Comparison of ENCODE assay signal across 9 cellular contexts in genomic region chr19:55258476-55258827, GRCh38. TPM values are rescaled to one million over a fixed set of nuclear protein-coding genes. Genes with fewer than 3 reads are reported as not detected.
DNase-seq lines count a peak whose midpoint lies in the region; ATAC-seq and TF ChIP-seq lines count a peak whose summit lies in the region.
"Had no signal": no experiment of that assay in that cellular context is flagged by ENCODE, and none has a peak within 500 bp of the region (broad histone marks: within the 10 kb centered on the region; RNA-seq: fewer than 3 reads in every experiment).

No MANE protein-coding gene starts in this region.

- peak overlapping the region; percentile 97 for H3K4me3 Mint-ChIP-seq in stimulated activated memory B cell treated with anti-CD40 and anti-IgM and Interleukin-4, amounts not matched to agents 10 μg/mL and 1 μg/mL and 100 μg/mL, for 72 hours

- H3K9me3 Mint-ChIP-seq in stimulated activated memory B cell treated with anti-CD40 and anti-IgM and Interleukin-4, amounts not matched to agents 10 μg/mL and 1 μg/mL and 100 μg/mL, for 72 hours, result peaks cover 3% of the 10 kb centered on the region

- H3K4me1 Mint-ChIP-seq in stimulated activated memory B cell treated with anti-CD40 and anti-IgM and Interleukin-4, amounts not matched to agents 10 μg/mL and 1 μg/mL and 100 μg/mL, for 72 hours, result peaks cover 52% of the 10 kb centered on the region

- H3K4me2 ChIP-seq in OCI-LY3 (ENCODE audit: low read length), result peak overlapping the region; percentile 100

- intact Hi-C loops in body of pancreas (cut with DNase I) (no loop called here), left colon (cut with DNase I, micrococcal nuclease) (no loop called here)

- H2AFZ ChIP-seq in OCI-LY3 (ENCODE audit: low read depth, low read length), result no peak overlapping the region

- H3K27ac ChIP-seq in HEK293 (ENCODE audit: extremely low read depth, low read depth, low read length), result peak overlapping the region; percentile 94
- peak overlapping the region; percentile 99 for H3K27ac ChIP-seq in OCI-LY3 (ENCODE audit: low read length)
- H3K27ac ChIP-seq in body of pancreas, result peak overlapping the region; percentile 62 to 92 (median 81)

- H3K27me3 Mint-ChIP-seq in stimulated activated memory B cell treated with anti-CD40 and anti-IgM and Interleukin-4, amounts not matched to agents 10 μg/mL and 1 μg/mL and 100 μg/mL, for 72 hours, result no peaks in the 10 kb centered on the region

- peaks cover 15% of the 10 kb centered on the region for H3K36me3 Mint-ChIP-seq in stimulated activated memory B cell treated with anti-CD40 and anti-IgM and Interleukin-4, amounts not matched to agents 10 μg/mL and 1 μg/mL and 100 μg/mL, for 72 hours

- H3K4me1 ChIP-seq in HEK293 (ENCODE audit: control insufficient read depth, insufficient read depth, low read length) (peaks cover 28% of the 10 kb centered on the region), OCI-LY3 (ENCODE audit: low read length) (peaks cover 34% of the 10 kb centered on the region), body of pancreas (peaks cover 44% of the 10 kb centered on the region)

- H3K27ac Mint-ChIP-seq in stimulated activated memory B cell treated with anti-CD40 and anti-IgM and Interleukin-4, amounts not matched to agents 10 μg/mL and 1 μg/mL and 100 μg/mL, for 72 hours, result peak overlapping the region; percentile 97

- H3K9me3 ChIP-seq in HEK293 (ENCODE audit: control insufficient read depth, insufficient read depth, low read depth, low read length), result no peaks in the 10 kb centered on the region
- H3K9me3 ChIP-seq in OCI-LY3 (ENCODE audit: insufficient read depth, low read length), result no peaks in the 10 kb centered on the region
- no peaks in the 10 kb centered on the region for H3K9me3 ChIP-seq in body of pancreas

- ATAC-seq in body of pancreas (peak; percentile 4), left colon (peak; percentile 4), esophagus mucosa (no peak)
- peak; percentile 32 for ATAC-seq in stimulated activated memory B cell treated with anti-CD40 and anti-IgM and Interleukin-4, amounts not matched to agents 10 μg/mL and 1 μg/mL and 100 μg/mL, for 72 hours

- TF ChIP-seq POLR2A in body of pancreas (IDR thresholded peaks at IDR 0.05), result no peak

- H3K36me3 ChIP-seq in HEK293 (ENCODE audit: control insufficient read depth in 2 of 2, insufficient read depth in 1 of 2, low read length in 2 of 2), result peaks cover 0 to 33% of the 10 kb centered on the region in 2 experiments; a peak in 1 of 3 replicates
- H3K36me3 ChIP-seq in OCI-LY3 (replicated peaks; ENCODE audit: low read depth, low read length), result peaks cover 35% of the 10 kb centered on the region
- no peaks in the 10 kb centered on the region for H3K36me3 ChIP-seq in body of pancreas (replicated peaks in 1 of 2; ENCODE audit: insufficient read depth in 1 of 2, low read depth in 2 of 2)

- WGBS in body of pancreas, 2 donors, result 1% methylated on average over 32 of the region's 53 CpGs; no CpG with 5 or more reads in 1 of the 2 donors

- H3K4me3 ChIP-seq in HEK293 (ENCODE audit: low read depth, low read length) (peak overlapping the region; percentile 96), OCI-LY3 (ENCODE audit: low read length) (peak overlapping the region; percentile 97), body of pancreas (peak overlapping the region; percentile 65 to 68)

- POLR2A ChIA-PET in HEK293 (lab: Yijun Ruan, JAX), result interaction anchor here (0.6 to 4.0 kb wide), 23 partner anchors 8 to 389 kb away, joined by 3 to 79 read pairs (median 6); partner anchors contain the start of genes BRSK1, CCDC106, DNAAF3 and FIZ1

- H3K9ac ChIP-seq in OCI-LY3 (ENCODE audit: low read length), result peak overlapping the region; percentile 99

- H3K27me3 ChIP-seq in OCI-LY3 (ENCODE audit: low read depth, low read length) (no peaks in the 10 kb centered on the region), body of pancreas (no peaks in the 10 kb centered on the region)

- TF ChIP-seq CTCF in HEK293 (tag by site-specific recombination; IDR thresholded peaks at IDR 0.05), result no peak
- no peak for TF ChIP-seq CTCF in OCI-LY3 (IDR thresholded peaks at IDR 0.05; ENCODE audit: low read depth, low read length)
- no peak for TF ChIP-seq CTCF in body of pancreas (IDR thresholded peaks at IDR 0.05)

- CTCF ChIA-PET in HEK293 (lab: Yijun Ruan, JAX), result interaction anchor here (0.6 to 0.7 kb wide), 2 partner anchors 43 to 92 kb away, joined by 3 to 5 read pairs; partner anchors contain the start of gene DNAAF3

- peak; percentile 36 for DNase-seq in GDM1 (lab: John Stamatoyannopoulos, UW)
- peak in 1 of 4 donors; percentile 25 for DNase-seq in body of pancreas
- no peak for DNase-seq in left colon
- no peak for DNase-seq in SW 1271 (lab: John Stamatoyannopoulos, UW)

- H3K79me2 ChIP-seq in OCI-LY3 (ENCODE audit: low read length), result peaks cover 62% of the 10 kb centered on the region

- H4K20me1 ChIP-seq in OCI-LY3 (ENCODE audit: insufficient read depth, low read length), result peaks cover 25% of the 10 kb centered on the region

TF ChIP-seq in HEK293, 187 proteins besides CTCF, POLR2A, EP300 and RAD21 (continues in another document):
- TF ChIP-seq ZSCAN5A (tag by site-specific recombination; IDR thresholded peaks at IDR 0.05) (peak; percentile 36; the same call in 1 of the 2 replicates), PRDM4 (tag by site-specific recombination; IDR thresholded peaks at IDR 0.05) (0 out of 2 replicates have a peak, but pooled peaks have one; percentile 7), ZNF707 (tag by site-specific recombination; IDR thresholded peaks at IDR 0.05) (no peak), ZNF654 (tag by site-specific recombination; IDR thresholded peaks at IDR 0.05; ENCODE audit: low read depth) (no peak), ZNF580 (tag by site-specific recombination; IDR thresholded peaks at IDR 0.05) (no peak), ZNF23 (tag by site-specific recombination; IDR thresholded peaks at IDR 0.05; ENCODE audit: borderline replicate concordance) (0 out of 2 replicates have a peak, but pooled peaks have one; percentile 36), BCL11B (tag by site-specific recombination; IDR thresholded peaks at IDR 0.05; ENCODE audit: low read depth) (peak; percentile 42; the same call in 1 of the 2 replicates), HOXC10 (CRISPR knock-in tag; IDR thresholded peaks at IDR 0.05) (peak; percentile 82; the same call in 1 of the 2 replicates), FEZF1 (tag by site-specific recombination; IDR thresholded peaks at IDR 0.05) (no peak)
- TF ChIP-seq, protein P1, sequence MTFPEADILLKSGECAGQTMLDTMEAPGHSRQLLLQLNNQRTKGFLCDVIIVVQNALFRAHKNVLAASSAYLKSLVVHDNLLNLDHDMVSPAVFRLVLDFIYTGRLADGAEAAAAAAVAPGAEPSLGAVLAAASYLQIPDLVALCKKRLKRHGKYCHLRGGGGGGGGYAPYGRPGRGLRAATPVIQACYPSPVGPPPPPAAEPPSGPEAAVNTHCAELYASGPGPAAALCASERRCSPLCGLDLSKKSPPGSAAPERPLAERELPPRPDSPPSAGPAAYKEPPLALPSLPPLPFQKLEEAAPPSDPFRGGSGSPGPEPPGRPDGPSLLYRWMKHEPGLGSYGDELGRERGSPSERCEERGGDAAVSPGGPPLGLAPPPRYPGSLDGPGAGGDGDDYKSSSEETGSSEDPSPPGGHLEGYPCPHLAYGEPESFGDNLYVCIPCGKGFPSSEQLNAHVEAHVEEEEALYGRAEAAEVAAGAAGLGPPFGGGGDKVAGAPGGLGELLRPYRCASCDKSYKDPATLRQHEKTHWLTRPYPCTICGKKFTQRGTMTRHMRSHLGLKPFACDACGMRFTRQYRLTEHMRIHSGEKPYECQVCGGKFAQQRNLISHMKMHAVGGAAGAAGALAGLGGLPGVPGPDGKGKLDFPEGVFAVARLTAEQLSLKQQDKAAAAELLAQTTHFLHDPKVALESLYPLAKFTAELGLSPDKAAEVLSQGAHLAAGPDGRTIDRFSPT (tag by site-specific recombination; IDR thresholded peaks at IDR 0.05), result no peak

RNA-seq across cellular contexts. Expression of gene PPP6R1, which starts 0.4 kb away (rescaled TPM):
- 10 to 100 TPM; 19.2 to 20.8 TPM for total RNA-seq in body of pancreas
- 10 to 100 TPM; 56.6 to 59.5 TPM for total RNA-seq in left colon
- total RNA-seq in esophagus mucosa, result 47.4 TPM

RNA-seq across cellular contexts. Expression of gene HSPBP1, which starts 21.5 kb away (rescaled TPM):
- total RNA-seq in body of pancreas (10 to 100 TPM; 12.5 to 51.1 TPM), left colon (10 to 100 TPM; 28.4 to 35.2 TPM), esophagus mucosa (31.2 TPM)

RNA-seq across cellular contexts. Expression of gene BRSK1, which starts 25.3 kb away (rescaled TPM):
- total RNA-seq in body of pancreas (1 to 10 TPM in 1 of 2 donors, under 1 TPM in 1; 0.66 to 1.0 TPM), left colon (1 to 10 TPM in 1 of 2 donors, under 1 TPM in 1; 0.95 to 1.3 TPM), esophagus mucosa (0.28 TPM)

RNA-seq across cellular contexts. Expression of gene TMEM86B, which starts 29.9 kb away (rescaled TPM):
- total RNA-seq in body of pancreas, result 1 to 10 TPM; 1.6 to 3.0 TPM
- total RNA-seq in left colon, result 1 to 10 TPM; 2.2 to 2.9 TPM
- total RNA-seq in esophagus mucosa, result 1.8 TPM

RNA-seq across cellular contexts. Expression of gene PTPRH, which starts 49.2 kb away (rescaled TPM):
- 10 to 100 TPM; 14.8 to 15.8 TPM for total RNA-seq in body of pancreas
- 100 to 1,000 TPM in 1 of 2 donors, 10 to 100 TPM in 1; 95.7 to 104 TPM for total RNA-seq in left colon
- total RNA-seq in esophagus mucosa, result 3.6 TPM
- total RNA-seq: T-helper 2 cell treated with Interferon-gamma antibody and Interleukin-4, amounts not matched to agents 100 ng/mL and 5 ng/mL, for 36 hours had no signal
